ENCODE assay signal across 18 cellular contexts in the genomic region with DNA sequence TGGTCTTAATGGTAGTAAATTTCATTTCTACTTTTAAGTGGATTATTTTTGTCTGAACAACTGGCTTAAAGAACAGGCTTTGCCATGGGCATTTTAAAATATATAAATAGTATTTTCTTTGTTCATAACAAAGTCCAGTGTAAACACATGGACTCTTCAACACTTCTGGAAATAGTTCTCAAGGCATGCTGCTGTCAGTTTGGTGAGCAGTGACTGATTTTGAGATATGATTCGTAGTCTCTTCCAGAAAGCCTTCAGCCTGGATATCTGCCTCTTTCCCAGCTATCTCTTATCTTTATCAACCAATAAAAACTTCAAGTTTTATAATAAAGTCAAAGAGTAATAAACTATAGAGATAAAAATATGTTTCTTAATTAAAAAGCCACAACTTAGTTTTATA.
DNase-seq lines count a peak whose midpoint lies in the region; ATAC-seq and TF ChIP-seq lines count a peak whose summit lies in the region.
"Had no signal": no experiment of that assay in that cellular context is flagged by ENCODE, and none has a peak within 500 bp of the region (broad histone marks: within the 10 kb centered on the region; RNA-seq: fewer than 3 reads in every experiment).

No MANE protein-coding gene starts in this region.

- H3K27me3 ChIP-seq in osteoblast (ENCODE audit: insufficient read depth, low read length) = no peaks in the 10 kb centered on the region
- H3K27me3 ChIP-seq: adrenal gland, BLaER1 had no signal

- H3K9me3 ChIP-seq in osteoblast (ENCODE audit: low read depth, low read length) = no peaks in the 10 kb centered on the region
- H3K9me3 ChIP-seq: adrenal gland, BLaER1, left ventricle myocardium inferior, psoas muscle had no signal

- H3K27ac ChIP-seq in osteoblast (ENCODE audit: low read depth, low read length) = peak overlapping the region; percentile 81
- H3K27ac ChIP-seq: adrenal gland, BLaER1, left ventricle myocardium inferior, psoas muscle had no signal

- no peaks in the 10 kb centered on the region for H3K27me3 Mint-ChIP-seq in effector memory CD8-positive, alpha-beta T cell
- H3K27me3 Mint-ChIP-seq: naive B cell had no signal

- H3K9me3 Mint-ChIP-seq in effector memory CD8-positive, alpha-beta T cell = peaks cover 3 to 21% of the 10 kb centered on the region in 2 donors
- H3K9me3 Mint-ChIP-seq: activated T-helper 2 cell treated with anti-CD3 and anti-CD28 coated beads, Interferon-gamma antibody, Interleukin-2, Interleukin-4, amounts not matched to agents 10 μg/mL and 5 μg/mL and 100 μg/mL, durations not matched to agents 14 hours and 24 hours and 36 hours; naive B cell had no signal

- H2AFZ ChIP-seq in osteoblast (ENCODE audit: low read length) = no peak overlapping the region

- no peak overlapping the region for H3K4me3 Mint-ChIP-seq in effector memory CD8-positive, alpha-beta T cell
- H3K4me3 Mint-ChIP-seq: naive B cell had no signal

- H3K36me3 ChIP-seq in osteoblast (ENCODE audit: insufficient read depth, low read length) = peaks cover 19% of the 10 kb centered on the region
- H3K36me3 ChIP-seq: adrenal gland, BLaER1, left ventricle myocardium inferior had no signal

- TF ChIP-seq CTCF in epithelial cell of proximal tubule (conservative IDR thresholded peaks at IDR 0.05; ENCODE audit: low read depth, low read length) (no peak), osteoblast (IDR thresholded peaks at IDR 0.05; ENCODE audit: extremely low read depth, low read depth, low read length) (no peak)

- in situ Hi-C loops in Caki2 (cut with HindIII; ENCODE audit: low pct_unique_long_range_greater_than_20kb, low sequenced_read_pairs) = no loop called here

- H3K4me1 ChIP-seq in osteoblast (ENCODE audit: insufficient read depth, low read length) = peaks cover 37% of the 10 kb centered on the region
- H3K4me1 ChIP-seq: psoas muscle had no signal

- H3K79me2 ChIP-seq in osteoblast (ENCODE audit: insufficient read depth, low read length) = peaks cover 43% of the 10 kb centered on the region

- H3K4me2 ChIP-seq in osteoblast (ENCODE audit: insufficient read depth, low read length) = peak overlapping the region; percentile 94

- H3K4me1 Mint-ChIP-seq in effector memory CD8-positive, alpha-beta T cell (ENCODE audit: low read depth in 2 of 2) = no peaks in the 10 kb centered on the region
- H3K4me1 Mint-ChIP-seq: naive B cell had no signal

- H3K27ac Mint-ChIP-seq in effector memory CD8-positive, alpha-beta T cell = no peak overlapping the region
- H3K27ac Mint-ChIP-seq: activated T-helper 2 cell treated with anti-CD3 and anti-CD28 coated beads, Interferon-gamma antibody, Interleukin-2, Interleukin-4, amounts not matched to agents 10 μg/mL and 5 μg/mL and 100 μg/mL, durations not matched to agents 14 hours and 24 hours and 36 hours; naive B cell had no signal

- peak; percentile 13 for DNase-seq in Caki2 (ENCODE audit: low read depth)
- DNase-seq in RKO (ENCODE audit: low spot score) = peak; percentile 55
- no peak for DNase-seq in epithelial cell of proximal tubule (ENCODE audit: low read depth)
- no peak for DNase-seq in osteoblast (ENCODE audit: insufficient read length, low spot score, missing footprints)
- no peak for DNase-seq in ureter (ENCODE audit: low spot score)
- no peak for DNase-seq in effector memory CD8-positive, alpha-beta T cell
- DNase-seq in NCI-H748 (lab: John Stamatoyannopoulos, UW; ENCODE audit: unreplicated experiment) = no peak
- no peak for DNase-seq in T-helper 1 cell
- DNase-seq: activated CD4-positive, CD25-positive, alpha-beta regulatory T cell; adrenal gland; DMS79; left ventricle myocardium inferior; naive B cell; NCI-H1694; psoas muscle had no signal

- peak overlapping the region; percentile 45 for H3K4me3 ChIP-seq in epithelial cell of proximal tubule (ENCODE audit: low read depth, low read length)
- peak overlapping the region; percentile 73 for H3K4me3 ChIP-seq in osteoblast (ENCODE audit: insufficient read depth, low read length)
- H3K4me3 ChIP-seq: adrenal gland, BLaER1, left ventricle myocardium inferior, psoas muscle had no signal

- ATAC-seq in effector memory CD8-positive, alpha-beta T cell (replicated peaks) = no peak
- ATAC-seq: esophagus mucosa, psoas muscle had no signal

- H3K36me3 Mint-ChIP-seq in effector memory CD8-positive, alpha-beta T cell (ENCODE audit: insufficient read depth) = no peaks in the 10 kb centered on the region
- H3K36me3 Mint-ChIP-seq: naive B cell had no signal

- no peaks in the 10 kb centered on the region for H4K20me1 ChIP-seq in osteoblast (ENCODE audit: insufficient read depth, low read length)
- H4K20me1 ChIP-seq: BLaER1 had no signal

Comparison
In these comparisons a context has a peak if more than half of its experiments do, and no peak if none do; other contexts are left out.
1. DNase-seq: peak in Caki2 (single experiment) and RKO (single experiment); none in epithelial cell of proximal tubule (single experiment), osteoblast (single experiment), ureter (single experiment), effector memory CD8-positive, alpha-beta T cell (0 of 3), NCI-H748 (single experiment) and T-helper 1 cell (0 of 5).